Comparison of ENCODE assay signal across 9 cellular contexts in genomic region chr6:127118505-127119360, GRCh38. TPM values are rescaled to one million over a fixed set of nuclear protein-coding genes. Genes with fewer than 3 reads are reported as not detected.
DNase-seq lines count a peak whose midpoint lies in the region; ATAC-seq and TF ChIP-seq lines count a peak whose summit lies in the region.
"Had no signal": no experiment of that assay in that cellular context is flagged by ENCODE, and none has a peak within 500 bp of the region (broad histone marks: within the 10 kb centered on the region; RNA-seq: fewer than 3 reads in every experiment).

TSS of gene RSPO3 (plus strand) at chr6:127118671. CDS start at chr6:127119193, 522 bp downstream.

- H3K9me3 ChIP-seq in right lobe of liver (no peaks in the 10 kb centered on the region), suprapubic skin (no peaks in the 10 kb centered on the region)

- H3K36me3 ChIP-seq in right lobe of liver (no peaks in the 10 kb centered on the region), suprapubic skin (no peaks in the 10 kb centered on the region)

- DNase-seq in COR-L47 (lab: John Stamatoyannopoulos, UW) (peak; percentile 6), GM20000 (ENCODE audit: low spot score) (peak; percentile 51), NCI-H748 (lab: John Stamatoyannopoulos, UW; ENCODE audit: unreplicated experiment) (peak; percentile 60), cerebellum (ENCODE audit: low spot score) (peak; percentile 42), right lobe of liver (peak in 2 of 3 donors; percentile 26 to 49), suprapubic skin (ENCODE audit: low spot score in 2 of 2) (peak in 1 of 2 donors; percentile 71), UCSD-AML1 (lab: John Stamatoyannopoulos, UW; ENCODE audit: unreplicated experiment) (no peak), mucosa of gallbladder (ENCODE audit: low spot score) (no peak)

- no peak for TF ChIP-seq EP300 in suprapubic skin (IDR thresholded peaks at IDR 0.05)

- H3K4me3 ChIP-seq in right lobe of liver (peak within 1 kb of the TSS; percentile 30 to 50 (median 32)), suprapubic skin (peak within 1 kb of the TSS; percentile 62)

- 1% methylated on average over 50 of the region's 68 CpGs for WGBS in right lobe of liver (ENCODE audit: insufficient coverage, low coverage, low lambda C conversion rate, missing lambda C conversion rate)
- WGBS in suprapubic skin = under 1% methylated on average over 65 of the region's 68 CpGs

- intact Hi-C loops in right lobe of liver (cut with DNase I) = no loop called here

- TF ChIP-seq CTCF in GM20000 (IDR thresholded peaks at IDR 0.05; ENCODE audit: extremely low read depth, missing control alignments) = no peak
- no peak for TF ChIP-seq CTCF in right lobe of liver (IDR thresholded peaks at IDR 0.05)
- TF ChIP-seq CTCF in suprapubic skin (IDR thresholded peaks at IDR 0.05) = no peak

- H3K27ac ChIP-seq in right lobe of liver = peak within 1 kb of the TSS in 2 of 3 donors; percentile 21 to 24
- H3K27ac ChIP-seq in suprapubic skin = peak within 1 kb of the TSS; percentile 46

- H3K27me3 ChIP-seq in right lobe of liver (peaks cover 0 to 19% of the 10 kb centered on the region in 2 donors), suprapubic skin (peaks cover 57% of the 10 kb centered on the region)

- ATAC-seq in right lobe of liver = peak in 3 of 4 donors; percentile 14 to 26 (median 24)

- peaks cover 0 to 15% (median 0%) of the 10 kb centered on the region in 4 donors for H3K4me1 ChIP-seq in right lobe of liver
- H3K4me1 ChIP-seq in suprapubic skin = peaks cover 33% of the 10 kb centered on the region

- no peak for TF ChIP-seq POLR2A in right lobe of liver (IDR thresholded peaks at IDR 0.05)
- TF ChIP-seq POLR2A in suprapubic skin (IDR thresholded peaks at IDR 0.05) = no peak

RNA-seq across cellular contexts. Expression of gene RSPO3, which starts in this region (rescaled TPM):
- total RNA-seq in cerebellum (7.4 TPM), right lobe of liver (1 to 10 TPM in 4 of 6 experiments, under 1 TPM in 2; 0.75 to 3.6 (median 1.3) TPM), suprapubic skin (1 to 10 TPM in 2 of 4 donors, under 1 TPM in 2; 0.39 to 3.2 (median 1.1) TPM), mucosa of gallbladder (3.4 TPM)
- total RNA-seq: T-helper 1 cell treated with Interleukin-12 subunit alpha and Interleukin-12 subunit beta and Interleukin-4 antibody, amounts not matched to agents 30 ng/mL and 1 ng/mL, for 36 hours had no signal

Comparison
In these comparisons a context has a peak if more than half of its experiments do, and no peak if none do; other contexts are left out.
1. DNase-seq: peak in COR-L47 (single experiment), GM20000 (single experiment), NCI-H748 (single experiment), cerebellum (single experiment) and right lobe of liver (2 of 3); none in UCSD-AML1 (single experiment) and mucosa of gallbladder (single experiment).